ENCODE assay signal across 18 cellular contexts in genomic region chrX:132623307-132623706, GRCh38.
DNase-seq lines count a peak whose midpoint lies in the region; ATAC-seq, FAIRE-seq and TF ChIP-seq lines count a peak whose summit lies in the region.
"Had no signal": no experiment of that assay in that cellular context is flagged by ENCODE, and none has a peak within 500 bp of the region (broad histone marks: within the 10 kb centered on the region; RNA-seq: fewer than 3 reads in every experiment).

No MANE protein-coding gene starts in this region.

- H3K9me3 Mint-ChIP-seq in naive thymus-derived CD4-positive, alpha-beta T cell, result no peaks in the 10 kb centered on the region
- H3K9me3 Mint-ChIP-seq: CD8-positive, alpha-beta T cell; IgD-negative memory B cell had no signal

- H3F3A ChIP-seq in DOHH2 (ENCODE audit: control insufficient read depth, insufficient read depth), result no peaks in the 10 kb centered on the region

- H3K27me3 ChIP-seq in DOHH2 (ENCODE audit: control insufficient read depth, low read length) (no peaks in the 10 kb centered on the region), OCI-LY3 (ENCODE audit: low read depth, low read length) (no peaks in the 10 kb centered on the region), endothelial cell of umbilical vein (ENCODE audit: control insufficient read depth in 2 of 2, insufficient read depth in 2 of 2, low read length in 2 of 2) (no peaks in the 10 kb centered on the region), pancreas (peaks cover 0 to 8% (median 0%) of the 10 kb centered on the region in 4 donors)
- no peaks in the 10 kb centered on the region for H3K27me3 ChIP-seq in naive thymus-derived CD4-positive, alpha-beta T cell (ENCODE audit: control insufficient read depth in 2 of 2, insufficient read depth in 2 of 2, low read length in 2 of 2)

- H3K4me3 ChIP-seq in DOHH2 (ENCODE audit: low read length) (peak overlapping the region; percentile 50), OCI-LY3 (ENCODE audit: low read length) (no peak overlapping the region), endothelial cell of umbilical vein (replicated peaks in 1 of 3; ENCODE audit: insufficient read depth in 1 of 3, low read depth in 1 of 3, low read length in 3 of 3) (no peak overlapping the region), pancreas (no peak overlapping the region)
- no peak overlapping the region for H3K4me3 ChIP-seq in naive thymus-derived CD4-positive, alpha-beta T cell (ENCODE audit: low read length)
- H3K4me3 ChIP-seq: BLaER1 treated with 17β-estradiol and CSF1 and Interleukin-3, amounts not matched to agents 10 nM and 100 nM had no signal

- H3K27ac ChIP-seq in DOHH2 (ENCODE audit: low read depth, low read length) (0 out of 2 replicates have a peak overlapping the region, but pooled peaks have one; percentile 14), OCI-LY3 (ENCODE audit: low read length) (no peak overlapping the region), endothelial cell of umbilical vein (ENCODE audit: insufficient read depth, low read depth, low read length) (no peak overlapping the region), pancreas (no peak overlapping the region)
- H3K27ac ChIP-seq in naive thymus-derived CD4-positive, alpha-beta T cell (ENCODE audit: low read depth, low read length), result no peak overlapping the region
- H3K27ac ChIP-seq: BLaER1 treated with 17β-estradiol and CSF1 and Interleukin-3, amounts not matched to agents 10 nM and 100 nM had no signal

- no peak overlapping the region for H3K4me3 Mint-ChIP-seq in naive thymus-derived CD4-positive, alpha-beta T cell
- H3K4me3 Mint-ChIP-seq: CD8-positive, alpha-beta T cell had no signal

- H3K36me3 ChIP-seq in DOHH2 (ENCODE audit: control insufficient read depth, low read length) (no peaks in the 10 kb centered on the region), OCI-LY3 (replicated peaks; ENCODE audit: low read depth, low read length) (no peaks in the 10 kb centered on the region), endothelial cell of umbilical vein (ENCODE audit: control insufficient read depth in 2 of 2, extremely low read depth in 1 of 2, insufficient read depth in 2 of 2, low read length in 2 of 2) (no peaks in the 10 kb centered on the region), pancreas (no peaks in the 10 kb centered on the region)
- H3K36me3 ChIP-seq in naive thymus-derived CD4-positive, alpha-beta T cell (ENCODE audit: control insufficient read depth in 2 of 3, insufficient read depth in 3 of 3, low read length in 3 of 3), result no peaks in the 10 kb centered on the region
- H3K36me3 ChIP-seq: BLaER1 treated with 17β-estradiol and CSF1 and Interleukin-3, amounts not matched to agents 10 nM and 100 nM had no signal

- H3K9ac ChIP-seq in OCI-LY3 (ENCODE audit: low read length) (no peak overlapping the region), endothelial cell of umbilical vein (replicated peaks; ENCODE audit: extremely low read depth, insufficient read depth, low read length) (no peak overlapping the region)
- H3K9ac ChIP-seq: BLaER1 treated with 17β-estradiol and CSF1 and Interleukin-3, amounts not matched to agents 10 nM and 100 nM had no signal

- no peaks in the 10 kb centered on the region for H3K9me1 ChIP-seq in endothelial cell of umbilical vein (replicated peaks; ENCODE audit: control insufficient read depth, extremely low read depth, insufficient read depth, low read length)

- peaks cover 48% of the 10 kb centered on the region for H3K4me1 ChIP-seq in DOHH2 (ENCODE audit: control insufficient read depth, low read length)
- peaks cover 24% of the 10 kb centered on the region for H3K4me1 ChIP-seq in OCI-LY3 (ENCODE audit: low read length)
- peaks cover 7% of the 10 kb centered on the region for H3K4me1 ChIP-seq in endothelial cell of umbilical vein (ENCODE audit: control insufficient read depth, extremely low read depth, insufficient read depth, low read length)
- H3K4me1 ChIP-seq in pancreas, result no peaks in the 10 kb centered on the region
- no peaks in the 10 kb centered on the region for H3K4me1 ChIP-seq in naive thymus-derived CD4-positive, alpha-beta T cell (ENCODE audit: control insufficient read depth in 2 of 2, insufficient read depth in 2 of 2, low read length in 2 of 2)

- TF ChIP-seq CTCF in DOHH2 (IDR thresholded peaks at IDR 0.05; ENCODE audit: low read depth, low read length, poor library complexity, severe bottlenecking) (no peak), OCI-LY3 (IDR thresholded peaks at IDR 0.05; ENCODE audit: low read depth, low read length) (no peak), endothelial cell of umbilical vein (IDR thresholded peaks at IDR 0.05; ENCODE audit: extremely low read depth in 1 of 2, insufficient read depth in 1 of 2, low read depth in 1 of 2, low read length in 2 of 2) (no peak), pancreas (IDR thresholded peaks at IDR 0.05) (no peak)

- POLR2A ChIA-PET in endothelial cell of umbilical vein (lab: Charles Lee), result no interaction called here
- POLR2A ChIA-PET in naive thymus-derived CD4-positive, alpha-beta T cell (lab: Charles Lee), result no interaction called here

- dilution Hi-C loops in endothelial cell of umbilical vein (cut with MboI; ENCODE audit: extremely low pct_ligation_motif_present, low sequenced_read_pairs), result no loop called here

- no peak overlapping the region for H3K27ac Mint-ChIP-seq in naive thymus-derived CD4-positive, alpha-beta T cell
- H3K27ac Mint-ChIP-seq: CD8-positive, alpha-beta T cell; IgD-negative memory B cell had no signal

- no peaks in the 10 kb centered on the region for H3K9me2 ChIP-seq in DOHH2 (replicated peaks; ENCODE audit: control insufficient read depth, low read length)

- intact Hi-C loops in endothelial cell of umbilical vein (cut with micrococcal nuclease), result no loop called here
- intact Hi-C loops in pancreas (cut with DNase I), result no loop called here
- intact Hi-C loops in naive thymus-derived CD4-positive, alpha-beta T cell (cut with micrococcal nuclease), result no loop called here

- H3K9me3 ChIP-seq in DOHH2 (ENCODE audit: control insufficient read depth, insufficient read depth, low read length) (no peaks in the 10 kb centered on the region), OCI-LY3 (ENCODE audit: insufficient read depth, low read length) (no peaks in the 10 kb centered on the region), endothelial cell of umbilical vein (replicated peaks; ENCODE audit: control insufficient read depth, insufficient read depth, low read length) (no peaks in the 10 kb centered on the region), pancreas (no peaks in the 10 kb centered on the region)
- H3K9me3 ChIP-seq in naive thymus-derived CD4-positive, alpha-beta T cell (ENCODE audit: control insufficient read depth in 2 of 3, low read length in 3 of 3), result no peaks in the 10 kb centered on the region
- H3K9me3 ChIP-seq: BLaER1 treated with 17β-estradiol and CSF1 and Interleukin-3, amounts not matched to agents 10 nM and 100 nM had no signal

- H4K20me1 ChIP-seq in DOHH2 (ENCODE audit: control insufficient read depth, insufficient read depth, low read depth, low read length), result no peaks in the 10 kb centered on the region
- H4K20me1 ChIP-seq in OCI-LY3 (ENCODE audit: insufficient read depth, low read length), result no peaks in the 10 kb centered on the region
- no peaks in the 10 kb centered on the region for H4K20me1 ChIP-seq in endothelial cell of umbilical vein (replicated peaks; ENCODE audit: control insufficient read depth, extremely low read depth, insufficient read depth, low read length)

- DNase-seq in endothelial cell of umbilical vein (ENCODE audit: low read depth, low spot score) (no peak), KG1 (lab: John Stamatoyannopoulos, UW) (no peak), pancreas (no peak)
- DNase-seq in naive thymus-derived CD4-positive, alpha-beta T cell, result no peak
- DNase-seq: 8988T; Calu3; CD8-positive, alpha-beta T cell; DMS53; DND-41; GOT3; H7 had no signal

- BruUV-seq in endothelial cell of umbilical vein (replicated peaks; lab: Mats Ljungman, UMichigan), result no TSS peak

- no peaks in the 10 kb centered on the region for H3K79me2 ChIP-seq in DOHH2 (ENCODE audit: control insufficient read depth, low read length)
- H3K79me2 ChIP-seq in OCI-LY3 (ENCODE audit: low read length), result no peaks in the 10 kb centered on the region
- no peaks in the 10 kb centered on the region for H3K79me2 ChIP-seq in endothelial cell of umbilical vein (ENCODE audit: control insufficient read depth, insufficient read depth, low read length)

- no peaks in the 10 kb centered on the region for H3K27me3 Mint-ChIP-seq in naive thymus-derived CD4-positive, alpha-beta T cell

- H3K36me3 Mint-ChIP-seq in naive thymus-derived CD4-positive, alpha-beta T cell, result no peaks in the 10 kb centered on the region
- H3K36me3 Mint-ChIP-seq: CD8-positive, alpha-beta T cell; IgD-negative memory B cell had no signal

- no peak for ATAC-seq in HG02840 (IDR thresholded peaks at IDR 0.05; ENCODE audit: low FRiP score, unreplicated experiment)
- ATAC-seq in pancreas, result no peak
- no peak for ATAC-seq in naive thymus-derived CD4-positive, alpha-beta T cell
- ATAC-seq: CD8-positive, alpha-beta T cell; HepG2 had no signal

- no peak overlapping the region for H2AFZ ChIP-seq in OCI-LY3 (ENCODE audit: low read depth, low read length)
- H2AFZ ChIP-seq in endothelial cell of umbilical vein (ENCODE audit: low read depth, low read length), result no peak overlapping the region

- peak overlapping the region; percentile 50 for H3K4me2 ChIP-seq in DOHH2 (ENCODE audit: low read length)
- 0 out of 2 replicates have a peak overlapping the region, but pooled peaks have one; percentile 12 for H3K4me2 ChIP-seq in OCI-LY3 (ENCODE audit: low read length)
- H3K4me2 ChIP-seq in endothelial cell of umbilical vein (ENCODE audit: insufficient read depth, low read length), result no peak overlapping the region
- H3K4me2 ChIP-seq: BLaER1 treated with 17β-estradiol and CSF1 and Interleukin-3, amounts not matched to agents 10 nM and 100 nM had no signal

- CTCF ChIA-PET in endothelial cell of umbilical vein (lab: Charles Lee), result interaction anchor here (1.5 to 3.1 kb wide), 2 partner anchors 330 to 782 kb away, joined by 10 read pairs; no protein-coding TSS in a partner anchor
- CTCF ChIA-PET in naive thymus-derived CD4-positive, alpha-beta T cell (lab: Charles Lee), result no interaction called here

- no peak for TF ChIP-seq POLR2A in endothelial cell of umbilical vein (IDR thresholded peaks at IDR 0.05; ENCODE audit: low read depth, low read length)

- WGBS in pancreas, 2 donors, result 73 to 76% methylated on average over 2 of the region's 2 CpGs

- peak; percentile 21 for FAIRE-seq in endothelial cell of umbilical vein (lab: Jason Lieb, UNC)
- FAIRE-seq in pancreas (lab: Jason Lieb, UNC), result no peak
- FAIRE-seq: G401.6, HepG2 had no signal

- peaks cover 0 to 4% (median 0%) of the 10 kb centered on the region in 7 donors for H3K4me1 Mint-ChIP-seq in naive thymus-derived CD4-positive, alpha-beta T cell

TF ChIP-seq in endothelial cell of umbilical vein, 7 proteins besides CTCF, POLR2A, EP300 and RAD21 (continues in another document):
- no peak for TF ChIP-seq FOS (IDR thresholded peaks at IDR 0.05; ENCODE audit: borderline replicate concordance, insufficient read depth, low read length)
- no peak for TF ChIP-seq MYC (IDR thresholded peaks at IDR 0.05; ENCODE audit: low read depth, low read length)
- TF ChIP-seq EZH2 (IDR thresholded peaks at IDR 0.05; ENCODE audit: borderline replicate concordance, low read depth, low read length, severe bottlenecking), result no peak
